ENCODE assay signal across 20 cellular contexts in genomic region chr10:13573960-13574359, GRCh38. TPM values are rescaled to one million over a fixed set of nuclear protein-coding genes. Genes with fewer than 3 reads are reported as not detected.
DNase-seq lines count a peak whose midpoint lies in the region; ATAC-seq, FAIRE-seq and TF ChIP-seq lines count a peak whose summit lies in the region.
"Had no signal": no experiment of that assay in that cellular context is flagged by ENCODE, and none has a peak within 500 bp of the region (broad histone marks: within the 10 kb centered on the region; RNA-seq: fewer than 3 reads in every experiment).

No MANE protein-coding gene starts in this region.

- H3K4me3 ChIP-seq in A549 (no peak overlapping the region), GM23338 (no peak overlapping the region), MM.1S (ENCODE audit: low read length) (peak overlapping the region; percentile 49)
- H3K4me3 ChIP-seq: BLaER1, GM12878, GM23248 had no signal

- H3K4me3 Mint-ChIP-seq in GM23338 (no peak overlapping the region), endothelial cell (ENCODE audit: unreplicated experiment) (no peak overlapping the region)
- H3K4me3 Mint-ChIP-seq: B cell; CD4-positive, CD25-positive, alpha-beta regulatory T cell; CD8-positive, alpha-beta T cell; H9 had no signal

- H3K27ac Mint-ChIP-seq in GM23338 (no peak overlapping the region), endothelial cell (ENCODE audit: unreplicated experiment) (peak overlapping the region; percentile 91)
- H3K27ac Mint-ChIP-seq: B cell; CD4-positive, CD25-positive, alpha-beta regulatory T cell; CD8-positive, alpha-beta T cell; H9 had no signal

- H3K27me3 ChIP-seq in GM23338 (ENCODE audit: insufficient read depth) (0 out of 2 replicates have a peak, but pooled peaks cover 4% of the 10 kb centered on the region), MM.1S (replicated peaks; ENCODE audit: insufficient read depth, low read length) (no peaks in the 10 kb centered on the region)
- H3K27me3 ChIP-seq: BLaER1 had no signal

- H3K79me2 ChIP-seq in GM23338 (replicated peaks; ENCODE audit: insufficient read depth): no peaks in the 10 kb centered on the region
- H3K79me2 ChIP-seq in MM.1S (ENCODE audit: low read length): no peaks in the 10 kb centered on the region

- H3K27me3 Mint-ChIP-seq in GM23338 (ENCODE audit: insufficient read depth, low read depth, poor library complexity): peaks cover 3% of the 10 kb centered on the region
- H3K27me3 Mint-ChIP-seq in endothelial cell (ENCODE audit: unreplicated experiment): no peaks in the 10 kb centered on the region

- no peaks in the 10 kb centered on the region for H3F3A ChIP-seq in GM23338 (replicated peaks; ENCODE audit: low read depth)
- H3F3A ChIP-seq in MM.1S (ENCODE audit: insufficient read depth, low read length): no peaks in the 10 kb centered on the region

- POLR2A ChIA-PET in A549 (lab: Yijun Ruan, JAX): no interaction called here

- no peak for TF ChIP-seq RAD21 in A549 (conservative IDR thresholded peaks at IDR 0.05 in 1 of 2, IDR thresholded peaks at IDR 0.05 in 1 of 2)

- no peak for DNase-seq in A549 (ENCODE audit: low read depth in 1 of 2, low spot score in 1 of 2)
- DNase-seq in GM23338 (ENCODE audit: low spot score): no peak
- no peak for DNase-seq in MM.1S
- DNase-seq in endothelial cell (ENCODE audit: low spot score): no peak
- no peak for DNase-seq in stimulated activated CD4-positive, alpha-beta T cell treated with anti-CD3 and anti-CD28 coated beads, Interleukin-2, amount 100 ng/mL, for 48 hours
- no peak for DNase-seq in stimulated activated CD8-positive, alpha-beta memory T cell treated with anti-CD3 and anti-CD28 coated beads, Interleukin-4, amount 100 ng/mL, for 48 hours
- DNase-seq: Caco-2; CD4-positive, CD25-positive, alpha-beta regulatory T cell; CD8-positive, alpha-beta T cell; DMS153; DND-41; GDM1; GM23248; H9 had no signal

- no peak overlapping the region for H3K27ac ChIP-seq in A549
- H3K27ac ChIP-seq in GM23338 (ENCODE audit: low read depth): no peak overlapping the region
- H3K27ac ChIP-seq in MM.1S (ENCODE audit: low read length): no peak overlapping the region
- H3K27ac ChIP-seq: BLaER1, C4-2B, GM23248 had no signal

- H3K9me3 Mint-ChIP-seq in GM23338 (no peaks in the 10 kb centered on the region; the same call in 1 of the 3 replicates), endothelial cell (ENCODE audit: unreplicated experiment) (no peaks in the 10 kb centered on the region)
- H3K9me3 Mint-ChIP-seq: H9 had no signal

- TF ChIP-seq CTCF in A549 (IDR thresholded peaks at IDR 0.05) (no peak), GM23338 (conservative IDR thresholded peaks at IDR 0.05; ENCODE audit: low read depth in 2 of 2) (no peak), MM.1S (IDR thresholded peaks at IDR 0.05; ENCODE audit: low read length) (no peak), endothelial cell (IDR thresholded peaks at IDR 0.05; ENCODE audit: unreplicated experiment) (no peak)

- 18% methylated on average over 4 of the region's 4 CpGs for WGBS in A549 (ENCODE audit: missing lambda C conversion rate)

- H3K4me2 ChIP-seq in A549 (peak overlapping the region; percentile 3; the same call in 1 of the 3 replicates), GM23338 (no peak overlapping the region), MM.1S (ENCODE audit: low read depth, low read length) (peak overlapping the region; percentile 59)
- H3K4me2 ChIP-seq: BLaER1 had no signal

- peak overlapping the region; percentile 23; the same call in 1 of the 2 replicates for H2AFZ ChIP-seq in GM23338
- peak overlapping the region; percentile 61 for H2AFZ ChIP-seq in MM.1S (ENCODE audit: low read length)
- H2AFZ ChIP-seq: GM23248 had no signal

- FAIRE-seq in A549 (lab: Jason Lieb, UNC): no peak
- FAIRE-seq: GM12878, GM19239 had no signal

- no peaks in the 10 kb centered on the region for H4K20me1 ChIP-seq in GM23338 (replicated peaks; ENCODE audit: insufficient read depth)
- no peaks in the 10 kb centered on the region for H4K20me1 ChIP-seq in MM.1S (ENCODE audit: insufficient read depth, low read length)
- H4K20me1 ChIP-seq: BLaER1 had no signal

- no peaks in the 10 kb centered on the region for H3K4me1 Mint-ChIP-seq in GM23338
- H3K4me1 Mint-ChIP-seq in endothelial cell (ENCODE audit: unreplicated experiment): peaks cover 8% of the 10 kb centered on the region
- H3K4me1 Mint-ChIP-seq: B cell; CD4-positive, CD25-positive, alpha-beta regulatory T cell; H9 had no signal

- H3K36me3 Mint-ChIP-seq in GM23338 (ENCODE audit: low read depth) (no peaks in the 10 kb centered on the region), endothelial cell (ENCODE audit: low read depth, unreplicated experiment) (no peaks in the 10 kb centered on the region)
- H3K36me3 Mint-ChIP-seq: CD4-positive, CD25-positive, alpha-beta regulatory T cell; CD8-positive, alpha-beta T cell had no signal

- H3K9ac ChIP-seq in MM.1S (ENCODE audit: low read length): peak overlapping the region; percentile 41; the same call in 1 of the 2 replicates
- H3K9ac ChIP-seq: BLaER1, GM23248 had no signal

- H3K4me1 ChIP-seq in A549: no peaks in the 10 kb centered on the region
- H3K4me1 ChIP-seq in GM23338 (ENCODE audit: insufficient read depth): no peaks in the 10 kb centered on the region
- no peaks in the 10 kb centered on the region for H3K4me1 ChIP-seq in MM.1S (ENCODE audit: low read length)
- H3K4me1 ChIP-seq: BLaER1, Caco-2 had no signal

- CTCF ChIA-PET in A549 (lab: Yijun Ruan, JAX): interaction anchor here (0.6 to 3.8 kb wide), 2 partner anchors 13 to 26 kb away, joined by 3 to 16 read pairs; partner anchors contain the start of gene PRPF18

- TF ChIP-seq POLR2A in A549 (IDR thresholded peaks at IDR 0.05; ENCODE audit: low read length): no peak

- H3K9me3 ChIP-seq in A549: no peaks in the 10 kb centered on the region
- no peaks in the 10 kb centered on the region for H3K9me3 ChIP-seq in MM.1S (replicated peaks; ENCODE audit: insufficient read depth, low read length)

- H3K36me3 ChIP-seq in GM23338 (ENCODE audit: insufficient read depth): no peaks in the 10 kb centered on the region
- no peaks in the 10 kb centered on the region for H3K36me3 ChIP-seq in MM.1S (replicated peaks; ENCODE audit: insufficient read depth, low read length)
- H3K36me3 ChIP-seq: BLaER1 had no signal

- TF ChIP-seq EP300 in A549 (IDR thresholded peaks at IDR 0.05): no peak

- H3K9me2 ChIP-seq in GM23338 (ENCODE audit: insufficient read depth): no peaks in the 10 kb centered on the region
- no peaks in the 10 kb centered on the region for H3K9me2 ChIP-seq in MM.1S (replicated peaks; ENCODE audit: insufficient read depth, low read length)

- no peak for ATAC-seq in A549
- no peak for ATAC-seq in GM23338
- ATAC-seq: CD8-positive, alpha-beta T cell; GM12878; HCT116 had no signal

TF ChIP-seq in A549, 52 proteins besides CTCF, POLR2A, EP300 and RAD21 (continues in another document):
- no peak for TF ChIP-seq POLR2AphosphoS2 (conservative IDR thresholded peaks at IDR 0.05; ENCODE audit: low read length)
- no peak for TF ChIP-seq KDM1A (IDR thresholded peaks at IDR 0.05; ENCODE audit: low read depth)
- TF ChIP-seq NPAS2 (CRISPR knock-in tag; IDR thresholded peaks at IDR 0.05; ENCODE audit: borderline replicate concordance): no peak
- no peak for TF ChIP-seq BCL3 (IDR thresholded peaks at IDR 0.05)
- TF ChIP-seq RFX5 (IDR thresholded peaks at IDR 0.05): no peak
- TF ChIP-seq KDM5A (IDR thresholded peaks at IDR 0.05): no peak

TF ChIP-seq in GM23338, 12 proteins besides CTCF, POLR2A, EP300 and RAD21:
- no peak for TF ChIP-seq POLR2AphosphoS5 (IDR thresholded peaks at IDR 0.05; ENCODE audit: low read depth)
- no peak for TF ChIP-seq CREB1 (CRISPR knock-in tag; IDR thresholded peaks at IDR 0.05; ENCODE audit: low read depth)
- TF ChIP-seq EZH2phosphoT487 (IDR thresholded peaks at IDR 0.05; ENCODE audit: unreplicated experiment): no peak
- TF ChIP-seq ZNF331 (CRISPR knock-in tag; IDR thresholded peaks at IDR 0.05; ENCODE audit: low read depth): no peak
- TF ChIP-seq NANOG (IDR thresholded peaks at IDR 0.05; ENCODE audit: borderline replicate concordance): no peak
- TF ChIP-seq EZH2 (IDR thresholded peaks at IDR 0.05; ENCODE audit: low read depth, unreplicated experiment): no peak
- TF ChIP-seq JUNB (IDR thresholded peaks at IDR 0.05; ENCODE audit: unreplicated experiment): no peak

RNA-seq across cellular contexts. Expression of gene PRPF18, which starts 12.8 kb away (rescaled TPM):
- 21.5 and 39.6 TPM in 2 replicates for polyA plus RNA-seq in A549 (2011; rRNA removed)
- polyA plus RNA-seq in A549 (2012; cell fraction: cytosol; rRNA removed): 7.6 and 10.6 TPM in 2 replicates
- 2.5 and 3.5 TPM in 2 replicates for polyA plus RNA-seq in A549 (2012; cell fraction: nucleus; rRNA removed)
- 22.0 to 22.8 TPM (median 22.3 TPM) in 3 replicates for polyA plus RNA-seq in A549 (2017; fragmentation: RNase III; extraction: RNeasy Plus Mini Kit Qiagen cat#74134 plus additional on column Dnase treatment)
- polyA minus RNA-seq in A549 (2011; rRNA and poly(A)+ RNA removed): 8.0 and 8.6 TPM in 2 replicates
- total RNA-seq in GM23338 (2014; rRNA removed; shearing (Covaris generic)): 13.5 and 17.2 TPM in 2 replicates
- polyA plus RNA-seq in GM23338 (2016; fragmentation: Nextera tagmentation; extraction: Ambion mirVana): 12.4 and 15.1 TPM in 2 replicates
- total RNA-seq in endothelial cell (ENCODE audit: unreplicated experiment): 19.7 TPM

RNA-seq across cellular contexts. Expression of gene BEND7, which starts 45.1 kb away (rescaled TPM):
- polyA plus RNA-seq in A549 (2011; rRNA removed) (11.5 and 12.2 TPM in 2 replicates), A549 (2017; fragmentation: RNase III; extraction: RNeasy Plus Mini Kit Qiagen cat#74134 plus additional on column Dnase treatment) (7.9 to 10.4 TPM (median 9.8 TPM) in 3 replicates), GM23338 (2016; fragmentation: Nextera tagmentation; extraction: Ambion mirVana) (3.1 and 3.7 TPM in 2 replicates)
- polyA plus RNA-seq in A549 (2012; cell fraction: cytosol; rRNA removed): 4.0 and 5.1 TPM in 2 replicates
- polyA plus RNA-seq in A549 (2012; cell fraction: nucleus; rRNA removed): 3.6 and 4.4 TPM in 2 replicates
- 4.0 and 5.7 TPM in 2 replicates for polyA minus RNA-seq in A549 (2011; rRNA and poly(A)+ RNA removed)
- total RNA-seq in GM23338 (2014; rRNA removed; shearing (Covaris generic)): 6.0 and 9.6 TPM in 2 replicates
- total RNA-seq in endothelial cell (ENCODE audit: unreplicated experiment): 53.3 TPM
- total RNA-seq: B cell; CD8-positive, alpha-beta T cell; GM12878 had no signal
- polyA plus RNA-seq: CD4-positive, CD25-positive, alpha-beta regulatory T cell; GM12878 had no signal
